22 cellular contexts compared by ENCODE assay signal in genomic region chr17:49382556-49382955, GRCh38.
"Had no signal": no experiment of that assay in that cellular context is flagged by ENCODE, and none has a peak within 500 bp of the region (broad histone marks: within the 10 kb centered on the region; RNA-seq: fewer than 3 reads in every experiment).

No MANE protein-coding gene starts in this region.

- H3K4me3 ChIP-seq: coronary artery, esophagus squamous epithelium, gastrocnemius medialis, pancreas, testis, vagina had no signal

- H3K9me3 ChIP-seq: esophagus squamous epithelium, gastrocnemius medialis, pancreas, testis, vagina had no signal

- H3K4me1 ChIP-seq: gastrocnemius medialis, pancreas, testis, vagina had no signal

- ATAC-seq: activated CD8-positive, alpha-beta T cell treated with anti-CD3 and anti-CD28 coated beads for 36 hours; gastrocnemius medialis; pancreas; T-cell had no signal

- H3K27me3 Mint-ChIP-seq: activated CD8-positive, alpha-beta T cell treated with anti-CD3 and anti-CD28 coated beads for 36 hours; activated naive CD4-positive, alpha-beta T cell treated with anti-CD3 and anti-CD28 coated beads, Interleukin-2, amount 50 U/mL, for 24 hours; memory B cell; T-cell had no signal

- H3K27ac ChIP-seq: coronary artery, esophagus squamous epithelium, gastrocnemius medialis, pancreas, testis, vagina, WERI-Rb-1 had no signal

- H3K9me3 Mint-ChIP-seq: activated CD4-positive, alpha-beta T cell treated with anti-CD3 and anti-CD28 coated beads, Interleukin-2, amount 10 ng/mL, durations not matched to agents 7 days and 5 days; activated CD8-positive, alpha-beta T cell treated with anti-CD3 and anti-CD28 coated beads for 36 hours; activated T-helper 1 cell treated with anti-CD3 and anti-CD28 coated beads, Interleukin-12 subunit alpha, Interleukin-12 subunit beta, Interleukin-2, Interleukin-4 antibody, amounts not matched to agents 30 ng/mL and 10 ng/mL and 1 ng/mL, durations not matched to agents 14 hours and 24 hours and 36 hours; endodermal cell; T-cell had no signal

- DNase-seq: activated CD4-positive, alpha-beta T cell treated with anti-CD3 and anti-CD28 coated beads, Interleukin-2, amount 10 ng/mL, durations not matched to agents 7 days and 5 days; activated CD4-positive, CD25-positive, alpha-beta regulatory T cell treated with anti-CD3 and anti-CD28 coated beads, Interleukin-2, amount 50 U/mL, for 72 hours; activated CD8-positive, alpha-beta T cell treated with anti-CD3 and anti-CD28 coated beads for 36 hours; activated gamma-delta T cell treated with Interleukin-2 at 50 U/mL for 16 hours; central memory CD4-positive, alpha-beta T cell; endodermal cell; esophagus squamous epithelium; gastrocnemius medialis; hippocampal formation; nephron progenitor cell; pancreas; stimulated activated CD4-positive, alpha-beta T cell treated with anti-CD3 and anti-CD28 coated beads, Interleukin-4, amount 100 ng/mL, for 24 hours; T-cell; testis; WERI-Rb-1 had no signal

- H3K4me3 Mint-ChIP-seq: activated CD4-positive, alpha-beta T cell treated with anti-CD3 and anti-CD28 coated beads, Interleukin-2, amount 10 ng/mL, durations not matched to agents 7 days and 5 days; activated CD8-positive, alpha-beta T cell treated with anti-CD3 and anti-CD28 coated beads for 36 hours; activated naive CD4-positive, alpha-beta T cell treated with anti-CD3 and anti-CD28 coated beads, Interleukin-2, amount 50 U/mL, for 24 hours; activated T-helper 1 cell treated with anti-CD3 and anti-CD28 coated beads, Interleukin-12 subunit alpha, Interleukin-12 subunit beta, Interleukin-2, Interleukin-4 antibody, amounts not matched to agents 30 ng/mL and 10 ng/mL and 1 ng/mL, durations not matched to agents 14 hours and 24 hours and 36 hours; brain; endodermal cell; memory B cell; nephron progenitor cell; T-cell; type B pancreatic cell had no signal

- H3K36me3 Mint-ChIP-seq: brain, type B pancreatic cell had no signal

- H3K27me3 ChIP-seq: esophagus squamous epithelium, gastrocnemius medialis, pancreas, testis, vagina had no signal

- H3K4me1 Mint-ChIP-seq: brain had no signal

- H3K36me3 ChIP-seq: esophagus squamous epithelium, gastrocnemius medialis, pancreas, vagina, WERI-Rb-1 had no signal

- H3K27ac Mint-ChIP-seq: activated CD4-positive, alpha-beta T cell treated with anti-CD3 and anti-CD28 coated beads, Interleukin-2, amount 10 ng/mL, durations not matched to agents 7 days and 5 days; activated CD8-positive, alpha-beta T cell treated with anti-CD3 and anti-CD28 coated beads for 36 hours; activated naive CD4-positive, alpha-beta T cell treated with anti-CD3 and anti-CD28 coated beads, Interleukin-2, amount 50 U/mL, for 24 hours; activated T-helper 1 cell treated with anti-CD3 and anti-CD28 coated beads, Interleukin-12 subunit alpha, Interleukin-12 subunit beta, Interleukin-2, Interleukin-4 antibody, amounts not matched to agents 30 ng/mL and 10 ng/mL and 1 ng/mL, durations not matched to agents 14 hours and 24 hours and 36 hours; brain; endodermal cell; memory B cell; nephron progenitor cell; type B pancreatic cell had no signal
